Comparison of ENCODE assay signal across 8 cellular contexts in genomic region chr15:52677593-52677992, GRCh38. TPM values are rescaled to one million over a fixed set of nuclear protein-coding genes. Genes with fewer than 3 reads are reported as not detected.
DNase-seq lines count a peak whose midpoint lies in the region; ATAC-seq and TF ChIP-seq lines count a peak whose summit lies in the region.

No MANE protein-coding gene starts in this region.

- BruUV-seq in A673 (replicated peaks; lab: Mats Ljungman, UMichigan), result no TSS peak

- H3K27ac ChIP-seq in A673 (ENCODE audit: low read depth, low read length, poor library complexity, severe bottlenecking) (peak overlapping the region; percentile 74), brain microvascular endothelial cell (peak overlapping the region; percentile 28), muscle layer of duodenum (ENCODE audit: low read length) (peak overlapping the region; percentile 91)

- no peak for DNase-seq in A673 (ENCODE audit: low spot score)
- DNase-seq in brain microvascular endothelial cell, result no peak
- no peak for DNase-seq in activated CD8-positive, alpha-beta memory T cell treated with anti-CD3 and anti-CD28 coated beads, Interleukin-2, amount 50 U/mL, for 4 hours
- DNase-seq in NCI-H774 (lab: John Stamatoyannopoulos, UW), result no peak
- no peak for DNase-seq in middle frontal gyrus (ENCODE audit: extremely low spot score, low spot score)

- H3K4me3 ChIP-seq in A673 (ENCODE audit: low read depth, low read length, poor library complexity, severe bottlenecking), result peak overlapping the region; percentile 87
- peak overlapping the region; percentile 92 for H3K4me3 ChIP-seq in brain microvascular endothelial cell (ENCODE audit: low read depth, low read length)
- H3K4me3 ChIP-seq in muscle layer of duodenum (ENCODE audit: low read depth in 1 of 2, low read length in 2 of 2), result peak overlapping the region; percentile 89 to 93

- intact Hi-C loops in A673 (cut with micrococcal nuclease; ENCODE audit: unreplicated experiment), result loop anchor here (5.0 kb wide), 1 partner anchor 110 kb away; the partner anchor contains the start of gene ARPP19

- CTCF ChIA-PET in A673 (lab: Charles Lee), result no interaction called here

- ATAC-seq in GM19023 (IDR thresholded peaks at IDR 0.05; ENCODE audit: unreplicated experiment) (peak; percentile 10), HG03378 (IDR thresholded peaks at IDR 0.05; ENCODE audit: unreplicated experiment) (peak; percentile 23)

- H3K4me1 ChIP-seq in A673 (ENCODE audit: insufficient read depth, low read length, poor library complexity, severe bottlenecking), result no peaks in the 10 kb centered on the region
- peaks cover 12 to 36% of the 10 kb centered on the region in 2 donors for H3K4me1 ChIP-seq in muscle layer of duodenum (ENCODE audit: control insufficient read depth in 1 of 2, insufficient read depth in 2 of 2, low read length in 2 of 2)

- no peak for TF ChIP-seq CTCF in A673 (conservative IDR thresholded peaks at IDR 0.05; ENCODE audit: low read depth, low read length)
- TF ChIP-seq CTCF in brain microvascular endothelial cell (IDR thresholded peaks at IDR 0.05; ENCODE audit: low read depth, low read length, missing control alignments), result no peak

- H3K9me3 ChIP-seq in A673 (ENCODE audit: low read depth, low read length, poor library complexity, severe bottlenecking), result no peaks in the 10 kb centered on the region
- H3K9me3 ChIP-seq in muscle layer of duodenum (ENCODE audit: control insufficient read depth in 1 of 2, low read length in 2 of 2), result no peaks in the 10 kb centered on the region

- H3K36me3 ChIP-seq in A673 (ENCODE audit: insufficient read depth, low read length, poor library complexity, severe bottlenecking) (no peaks in the 10 kb centered on the region), brain microvascular endothelial cell (replicated peaks) (peaks cover 4% of the 10 kb centered on the region), muscle layer of duodenum (ENCODE audit: control insufficient read depth in 1 of 2, insufficient read depth in 2 of 2, low read length in 2 of 2) (peaks cover 12% of the 10 kb centered on the region in 2 donors)

- in situ Hi-C loops in brain microvascular endothelial cell (cut with HindIII; ENCODE audit: low pct_ligation_motif_present, low sequenced_read_pairs), result no loop called here

- H3K27me3 ChIP-seq in A673 (replicated peaks; ENCODE audit: insufficient read depth, low read depth, low read length, poor library complexity) (peaks cover 17% of the 10 kb centered on the region), brain microvascular endothelial cell (replicated peaks) (peaks cover 3% of the 10 kb centered on the region), muscle layer of duodenum (ENCODE audit: low read depth, low read length) (no peaks in the 10 kb centered on the region)

- POLR2A ChIA-PET in A673 (lab: Charles Lee; ENCODE audit: low non-redundant PET), result no interaction called here

RNA-seq across cellular contexts. Expression of gene ATOSA, which starts 1.6 kb away (rescaled TPM):
- total RNA-seq in A673 (2021), result 5.3 and 6.1 TPM in 2 replicates

Comparison
In these comparisons a context has a peak if more than half of its experiments do, and no peak if none do; other contexts are left out.
1. H3K27ac ChIP-seq: peak in every context shown above with its lines; median percentile 91 in muscle layer of duodenum; 74 in A673; 28 in brain microvascular endothelial cell.